1 cellular context compared by ENCODE assay signal in genomic region chr11:10779086-10779485, GRCh38.
TF ChIP-seq lines count a peak whose summit lies in the region.

No MANE protein-coding gene starts in this region.

TF ChIP-seq in IMR-90, 13 proteins besides CTCF, POLR2A, EP300 and RAD21:
- TF ChIP-seq FOS (IDR thresholded peaks at IDR 0.05; ENCODE audit: low read depth, low read length) (no peak), RCOR1 (IDR thresholded peaks at IDR 0.05; ENCODE audit: insufficient replicate concordance, low read length) (no peak), MAZ (IDR thresholded peaks at IDR 0.05; ENCODE audit: borderline replicate concordance, low read depth, low read length) (no peak), ELK1 (IDR thresholded peaks at IDR 0.05; ENCODE audit: borderline replicate concordance, low read depth, low read length) (no peak), CEBPB (IDR thresholded peaks at IDR 0.05; ENCODE audit: low read depth, low read length) (no peak), CHD1 (IDR thresholded peaks at IDR 0.05; ENCODE audit: low read depth, low read length) (no peak), SMC3 (IDR thresholded peaks at IDR 0.05; ENCODE audit: low read depth, low read length) (no peak), RFX5 (IDR thresholded peaks at IDR 0.05; ENCODE audit: low read depth, low read length) (no peak), USF2 (IDR thresholded peaks at IDR 0.05; ENCODE audit: low read depth, low read length) (no peak), BHLHE40 (IDR thresholded peaks at IDR 0.05; ENCODE audit: low read depth, low read length) (no peak), NFE2L2 (IDR thresholded peaks at IDR 0.05; ENCODE audit: low read depth, low read length) (no peak)
